In genomic region chr5:100777680-100778281, GRCh38 we compare ENCODE assay signal across 8 cellular contexts.
DNase-seq lines count a peak whose midpoint lies in the region; ATAC-seq and TF ChIP-seq lines count a peak whose summit lies in the region.

No MANE protein-coding gene starts in this region.

- dilution Hi-C loops in IMR-90 (cut with HindIII; ENCODE audit: low sequenced_read_pairs, unreplicated experiment) = no loop called here

- H2AFZ ChIP-seq in IMR-90 (replicated peaks; ENCODE audit: low read length, poor library complexity) (no peak overlapping the region), H9 (ENCODE audit: low read length) (no peak overlapping the region)

- H3K9me3 ChIP-seq in IMR-90 (ENCODE audit: control insufficient read depth, insufficient read depth, low read length) (no peaks in the 10 kb centered on the region), H9 (ENCODE audit: control insufficient read depth, low read depth, low read length) (no peaks in the 10 kb centered on the region)

- no peaks in the 10 kb centered on the region for H3K23me2 ChIP-seq in H9 (ENCODE audit: insufficient read length, low read depth, low read length, poor library complexity, severe bottlenecking)

- H3K14ac ChIP-seq in IMR-90 (replicated peaks; ENCODE audit: low read depth, low read length) (peak overlapping the region; percentile 42), H9 (ENCODE audit: insufficient read depth, low read length) (no peak overlapping the region)

- H4K91ac ChIP-seq in IMR-90 (ENCODE audit: insufficient read depth, low read depth, low read length) (peak overlapping the region; percentile 54; the same call in 1 of the 2 replicates), H9 (ENCODE audit: insufficient read length, low read depth, low read length) (no peak overlapping the region)

- H3K56ac ChIP-seq in IMR-90 (ENCODE audit: extremely low read depth, insufficient read depth, low read length) = peak overlapping the region; percentile 39; the same call in 1 of the 2 replicates
- no peak overlapping the region for H3K56ac ChIP-seq in H9 (ENCODE audit: insufficient read length, low read depth, low read length)

- H3K9ac ChIP-seq in IMR-90 (ENCODE audit: low read depth, low read length) (no peak overlapping the region), H9 (ENCODE audit: extremely low read depth, insufficient read length, low read length) (no peak overlapping the region)

- no peak overlapping the region for H2BK12ac ChIP-seq in H9 (ENCODE audit: insufficient read length, low read depth, low read length)

- no peaks in the 10 kb centered on the region for H3K36me3 ChIP-seq in IMR-90 (ENCODE audit: control insufficient read depth, insufficient read depth, low read length)

- H4K5ac ChIP-seq in IMR-90 (ENCODE audit: low read depth, low read length) = peak overlapping the region; percentile 74
- H4K5ac ChIP-seq in H9 (ENCODE audit: insufficient read length, low read depth, low read length) = no peak overlapping the region

- peak overlapping the region; percentile 95 for H2BK5ac ChIP-seq in IMR-90 (ENCODE audit: low read depth, low read length, poor library complexity, severe bottlenecking)
- H2BK5ac ChIP-seq in H9 (ENCODE audit: insufficient read length, low read length) = no peak overlapping the region

- H2BK15ac ChIP-seq in IMR-90 (ENCODE audit: low read depth, low read length) = peak overlapping the region; percentile 54; the same call in 1 of the 3 replicates
- no peak overlapping the region for H2BK15ac ChIP-seq in H9 (ENCODE audit: low read depth, low read length)

- TF ChIP-seq RAD21 in IMR-90 (IDR thresholded peaks at IDR 0.05; ENCODE audit: low read length) = no peak

- CTCF ChIA-PET in IMR-90 (lab: Yijun Ruan, JAX) = no interaction called here
- CTCF ChIA-PET in activated CD4-positive, alpha-beta memory T cell treated with anti-CD3 and anti-CD28 coated beads, Interleukin-2, amount 10 ng/mL, durations not matched to agents 7 days and 5 days (lab: Charles Lee) = interaction anchor here (2.0 kb wide), 1 partner anchor 123 kb away, joined by 8 read pairs; no protein-coding TSS in a partner anchor

- in situ Hi-C loops in IMR-90 (cut with MboI; ENCODE audit: low sequenced_read_pairs) = no loop called here

- peaks cover 37% of the 10 kb centered on the region for H3K4me1 Mint-ChIP-seq in activated CD4-positive, alpha-beta memory T cell treated with anti-CD3 and anti-CD28 coated beads, Interleukin-2, amount 10 ng/mL, durations not matched to agents 7 days and 5 days
- H3K4me1 Mint-ChIP-seq in H9 = peaks cover 20 to 27% of the 10 kb centered on the region in 2 experiments

- no peak overlapping the region for H3K4me3 Mint-ChIP-seq in activated CD4-positive, alpha-beta memory T cell treated with anti-CD3 and anti-CD28 coated beads, Interleukin-2, amount 10 ng/mL, durations not matched to agents 7 days and 5 days
- H3K4me3 Mint-ChIP-seq in H9 = no peak overlapping the region

- H3K4me2 ChIP-seq in IMR-90 (ENCODE audit: low read depth, low read length) (peak overlapping the region; percentile 84), H9 (ENCODE audit: insufficient read depth, insufficient read length, low read length) (no peak overlapping the region)

- no peaks in the 10 kb centered on the region for H3K27me3 ChIP-seq in IMR-90 (ENCODE audit: control insufficient read depth, insufficient read depth, low read length)
- no peaks in the 10 kb centered on the region for H3K27me3 ChIP-seq in H9 (ENCODE audit: insufficient read depth, low read length)

- ATAC-seq in GM21723 (IDR thresholded peaks at IDR 0.05; ENCODE audit: unreplicated experiment) (peak; percentile 86), IMR-90 (ENCODE audit: low read depth) (peak; percentile 76)

- H3K23ac ChIP-seq in IMR-90 (ENCODE audit: low read depth, low read length) = 0 out of 2 replicates have a peak overlapping the region, but pooled peaks have one; percentile 39
- H3K23ac ChIP-seq in H9 (ENCODE audit: insufficient read length, low read depth, low read length) = no peak overlapping the region

- intact Hi-C loops in IMR-90 (cut with micrococcal nuclease) = no loop called here

- H3K27ac ChIP-seq in IMR-90 (ENCODE audit: insufficient read depth, low read length) = peak overlapping the region; percentile 80; the same call in 1 of the 2 replicates
- H3K27ac ChIP-seq in H9 (ENCODE audit: insufficient read length, low read depth, low read length) = no peak overlapping the region

- peak overlapping the region; percentile 94 for H2BK120ac ChIP-seq in IMR-90 (ENCODE audit: low read depth, low read length)
- H2BK120ac ChIP-seq in H9 (ENCODE audit: low read depth, low read length, poor library complexity, severe bottlenecking) = no peak overlapping the region

- H2AK5ac ChIP-seq in IMR-90 (ENCODE audit: low read depth, low read length) (no peak overlapping the region), H9 (ENCODE audit: insufficient read length, low read length) (no peak overlapping the region)

- peak overlapping the region; percentile 83 for H3K18ac ChIP-seq in IMR-90 (ENCODE audit: low read depth, low read length)
- H3K18ac ChIP-seq in H9 (ENCODE audit: insufficient read length, low read depth, low read length) = no peak overlapping the region

- peaks cover 4% of the 10 kb centered on the region; the same call in 1 of the 2 replicates for H3K4me1 ChIP-seq in IMR-90 (ENCODE audit: control insufficient read depth, insufficient read depth, low read length)
- no peaks in the 10 kb centered on the region for H3K4me1 ChIP-seq in H9 (ENCODE audit: insufficient read depth, low read length)

- no peak for TF ChIP-seq POLR2A in IMR-90 (IDR thresholded peaks at IDR 0.05; ENCODE audit: low read depth, low read length)

- peak overlapping the region; percentile 55 for H3K27ac Mint-ChIP-seq in activated CD4-positive, alpha-beta memory T cell treated with anti-CD3 and anti-CD28 coated beads, Interleukin-2, amount 10 ng/mL, durations not matched to agents 7 days and 5 days
- no peak overlapping the region for H3K27ac Mint-ChIP-seq in H9

- no peak for TF ChIP-seq CTCF in GM12865 (IDR thresholded peaks at IDR 0.05; ENCODE audit: insufficient read depth, low read depth, low read length, missing control alignments)
- no peak for TF ChIP-seq CTCF in IMR-90 (conservative IDR thresholded peaks at IDR 0.05; ENCODE audit: low read depth, low read length)
- no peak for TF ChIP-seq CTCF in H9 (conservative IDR thresholded peaks at IDR 0.05)

- H3K4me3 ChIP-seq in GM12865 (ENCODE audit: low read depth, low read length) (no peak overlapping the region), IMR-90 (ENCODE audit: insufficient read depth, low read depth, low read length) (no peak overlapping the region)

- H3K27me3 Mint-ChIP-seq in activated CD4-positive, alpha-beta memory T cell treated with anti-CD3 and anti-CD28 coated beads, Interleukin-2, amount 10 ng/mL, durations not matched to agents 7 days and 5 days = no peaks in the 10 kb centered on the region
- no peaks in the 10 kb centered on the region; the same call in 1 of the 2 replicates for H3K27me3 Mint-ChIP-seq in H9 (ENCODE audit: low read depth)

- DNase-seq in GM12865 (ENCODE audit: low read depth) (peak; percentile 84), IMR-90 (peak; percentile 89), kidney tubule cell (ENCODE audit: low spot score) (peak; percentile 74), NCI-H1092 (lab: John Stamatoyannopoulos, UW) (no peak), H9 (no peak)
- no peak for DNase-seq in activated CD4-positive, alpha-beta memory T cell treated with anti-CD3 and anti-CD28 coated beads, Interleukin-2, amount 10 ng/mL, durations not matched to agents 7 days and 5 days
- no peak for DNase-seq in stimulated activated CD8-positive, alpha-beta memory T cell treated with anti-CD3 and anti-CD28 coated beads, Interleukin-4, amount 100 ng/mL, for 48 hours

- H3K36me3 Mint-ChIP-seq in activated CD4-positive, alpha-beta memory T cell treated with anti-CD3 and anti-CD28 coated beads, Interleukin-2, amount 10 ng/mL, durations not matched to agents 7 days and 5 days (ENCODE audit: low read depth) = peaks cover 3% of the 10 kb centered on the region
- peaks cover 0 to 7% (median 0%) of the 10 kb centered on the region in 3 experiments; a peak in 3 of 7 replicates for H3K36me3 Mint-ChIP-seq in H9 (ENCODE audit: insufficient read depth in 1 of 3, low read depth in 3 of 3)

- no TSS peak for BruUV-seq in IMR-90 (replicated peaks; lab: Mats Ljungman, UMichigan)

- no peak overlapping the region for H2AK9ac ChIP-seq in IMR-90 (replicated peaks; ENCODE audit: low read depth, low read length, poor library complexity)

- H2BK20ac ChIP-seq in IMR-90 (ENCODE audit: low read depth, low read length) = peak overlapping the region; percentile 88
- H2BK20ac ChIP-seq in H9 (ENCODE audit: low read depth, low read length, poor library complexity, severe bottlenecking) = no peak overlapping the region

- H4K8ac ChIP-seq in IMR-90 (ENCODE audit: low read depth in 2 of 2, low read length in 2 of 2) (peak overlapping the region; percentile 48 to 85; a peak in 3 of 4 replicates), H9 (replicated peaks; ENCODE audit: insufficient read length, low read depth, low read length) (no peak overlapping the region)

- no peaks in the 10 kb centered on the region for H3K79me2 ChIP-seq in H9 (ENCODE audit: insufficient read depth, low read length)

- 88% methylated on average over 1 of the region's 4 CpGs; no CpG with 5 or more reads in 1 of the 2 experiments for WGBS in IMR-90 (ENCODE audit: extremely low coverage in 2 of 2, insufficient read length in 1 of 2), 2 experiments
- WGBS in H9 (ENCODE audit: extremely low coverage, insufficient read length, low lambda C conversion rate) = no CpG with 5 or more reads among the region's 4 CpGs

- H3T11ph ChIP-seq in H9 (ENCODE audit: low read length) = no peak overlapping the region

- POLR2A ChIA-PET in IMR-90 (lab: Charles Lee; ENCODE audit: unreplicated experiment) = interaction anchor here (0.6 kb wide), 1 partner anchor 9 kb away, joined by 4 read pairs; no protein-coding TSS in a partner anchor
- POLR2A ChIA-PET in activated CD4-positive, alpha-beta memory T cell treated with anti-CD3 and anti-CD28 coated beads, Interleukin-2, amount 10 ng/mL, durations not matched to agents 7 days and 5 days (lab: Charles Lee) = interaction anchor here (0.7 to 7.8 kb wide), 3 partner anchors 11 to 125 kb away, joined by 3 to 97 read pairs (median 4); partner anchors contain the start of gene ST8SIA4

- H3K9me3 Mint-ChIP-seq in activated CD4-positive, alpha-beta memory T cell treated with anti-CD3 and anti-CD28 coated beads, Interleukin-2, amount 10 ng/mL, durations not matched to agents 7 days and 5 days = no peaks in the 10 kb centered on the region
- peaks cover 5 to 9% of the 10 kb centered on the region in 2 experiments; a peak in 4 of 5 replicates for H3K9me3 Mint-ChIP-seq in H9

- no peaks in the 10 kb centered on the region for H3K9me1 ChIP-seq in IMR-90 (ENCODE audit: insufficient read depth, low read length)

- H3K4ac ChIP-seq in IMR-90 (ENCODE audit: low read depth, low read length) (peak overlapping the region; percentile 66; the same call in 1 of the 2 replicates), H9 (ENCODE audit: low read depth, low read length) (no peak overlapping the region)

- H4K20me1 ChIP-seq in IMR-90 (ENCODE audit: insufficient read depth, low read length) (no peaks in the 10 kb centered on the region), H9 (ENCODE audit: control insufficient read depth, insufficient read depth, insufficient read length) (no peaks in the 10 kb centered on the region)

- H3K79me1 ChIP-seq in IMR-90 (ENCODE audit: low read depth in 1 of 2, low read length in 2 of 2) = no peaks in the 10 kb centered on the region
- H3K79me1 ChIP-seq in H9 (ENCODE audit: insufficient read depth, low read depth, low read length, poor library complexity, severe bottlenecking) = no peaks in the 10 kb centered on the region

Comparison
In these comparisons a context has a peak if more than half of its experiments do, and no peak if none do; other contexts are left out.
1. DNase-seq: peak in GM12865 (single experiment), IMR-90 (single experiment) and kidney tubule cell (single experiment); none in activated CD4-positive, alpha-beta memory T cell treated with anti-CD3 and anti-CD28 coated beads, Interleukin-2, amount 10 ng/mL, durations not matched to agents 7 days and 5 days (single experiment), stimulated activated CD8-positive, alpha-beta memory T cell treated with anti-CD3 and anti-CD28 coated beads, Interleukin-4, amount 100 ng/mL, for 48 hours (single experiment), NCI-H1092 (single experiment) and H9 (single experiment).